ENCODE assay signal across 20 cellular contexts in genomic region chr11:530960-531825, GRCh38. TPM values are rescaled to one million over a fixed set of nuclear protein-coding genes. Genes with fewer than 3 reads are reported as not detected.
DNase-seq lines count a peak whose midpoint lies in the region; ATAC-seq, FAIRE-seq and TF ChIP-seq lines count a peak whose summit lies in the region.
"Had no signal": no experiment of that assay in that cellular context is flagged by ENCODE, and none has a peak within 500 bp of the region (broad histone marks: within the 10 kb centered on the region; RNA-seq: fewer than 3 reads in every experiment).

No MANE protein-coding gene starts in this region.

- no peak overlapping the region for H4K8ac ChIP-seq in neuronal stem cell (ENCODE audit: low read depth, low read length)

- peaks cover 4% of the 10 kb centered on the region for H3K79me2 ChIP-seq in HepG2 (ENCODE audit: insufficient read depth, low read length)

- H3K27me3 Mint-ChIP-seq in brain, result no peaks in the 10 kb centered on the region
- no peaks in the 10 kb centered on the region for H3K27me3 Mint-ChIP-seq in Calu3 (ENCODE audit: unreplicated experiment)

- H3K27ac Mint-ChIP-seq in brain (peak overlapping the region in 1 of 5 experiments; percentile 70), Calu3 (ENCODE audit: unreplicated experiment) (no peak overlapping the region)
- H3K27ac Mint-ChIP-seq: H9 had no signal

- H3K23ac ChIP-seq in neuronal stem cell (ENCODE audit: low read depth, low read length, poor library complexity), result peak overlapping the region; percentile 43

- no peak for TF ChIP-seq POLR2A in HepG2 (IDR thresholded peaks at IDR 0.05; ENCODE audit: insufficient read depth in 1 of 2, low read depth in 2 of 2, low read length in 2 of 2)
- no peak for TF ChIP-seq POLR2A in right lobe of liver (IDR thresholded peaks at IDR 0.05)
- no peak for TF ChIP-seq POLR2A in gastroesophageal sphincter (IDR thresholded peaks at IDR 0.05)

- H3K9ac ChIP-seq in HepG2 (ENCODE audit: insufficient read depth, low read depth, low read length) (no peak overlapping the region), neuronal stem cell (ENCODE audit: low read depth, low read length, poor library complexity) (no peak overlapping the region)

- H2BK120ac ChIP-seq in neuronal stem cell (ENCODE audit: low read depth, low read length), result no peak overlapping the region

- in situ Hi-C loops in HepG2 (cut with HindIII; ENCODE audit: extremely low pct_ligation_motif_present, low pct_unique_long_range_greater_than_20kb), result no loop called here

- 96% methylated on average over 17 of the region's 28 CpGs for WGBS in HepG2 (ENCODE audit: low lambda C conversion rate)
- WGBS in right lobe of liver (ENCODE audit: insufficient coverage, low coverage, low lambda C conversion rate, missing lambda C conversion rate), result 98% methylated on average over 11 of the region's 28 CpGs
- no CpG with 5 or more reads among the region's 28 CpGs for WGBS in neuronal stem cell (ENCODE audit: extremely low coverage in 2 of 2, insufficient read length in 2 of 2, insufficient replicate concordance in 1 of 2), 2 donors
- WGBS in gastroesophageal sphincter (ENCODE audit: low coverage in 1 of 2), 2 donors, result no CpG with 5 or more reads among the region's 28 CpGs

- no peak overlapping the region for H3K14ac ChIP-seq in neuronal stem cell (ENCODE audit: low read length)

- no peak for TF ChIP-seq EP300 in HepG2 (IDR thresholded peaks at IDR 0.05; ENCODE audit: low read depth in 2 of 2, low read length in 2 of 2)
- no peak for TF ChIP-seq EP300 in HepG2 (CRISPR knock-in tag; IDR thresholded peaks at IDR 0.05; ENCODE audit: borderline replicate concordance)
- TF ChIP-seq EP300 in gastroesophageal sphincter (IDR thresholded peaks at IDR 0.05), result no peak

- DNase-seq in HepG2 (ENCODE audit: low spot score) (no peak), right lobe of liver (no peak), neuronal stem cell (ENCODE audit: low spot score) (no peak), Calu3 (no peak)
- DNase-seq: C1 segment of cervical spinal cord, DMS53, H9, NCI-H1417 treated with DMSO at 0.1 percent for 48 hours, NCI-H1930, NCI-H2171, NCI-H446, NCI-H748 treated with DMSO at 0.1 percent for 48 hours, PC-3 had no signal

- H3K4me3 Mint-ChIP-seq in brain (peak overlapping the region in 3 of 5 experiments; percentile 41 to 55 (median 43)), Calu3 (ENCODE audit: low read depth, unreplicated experiment) (no peak overlapping the region)
- H3K4me3 Mint-ChIP-seq: H9 had no signal

- no peak for FAIRE-seq in HepG2 (lab: Jason Lieb, UNC)
- FAIRE-seq: A204.1 had no signal

- BruUV-seq in HepG2 (replicated peaks; lab: Mats Ljungman, UMichigan) (no TSS peak), Calu3 (replicated peaks; lab: Mats Ljungman, UMichigan) (no TSS peak)

- no peak for TF ChIP-seq RAD21 in HepG2 (CRISPR knock-in tag; IDR thresholded peaks at IDR 0.05)

- H3K27ac ChIP-seq in HepG2 (ENCODE audit: extremely low read length, insufficient read depth, low read length) (no peak overlapping the region), right lobe of liver (no peak overlapping the region), neuronal stem cell (replicated peaks; ENCODE audit: low read length) (no peak overlapping the region), gastroesophageal sphincter (no peak overlapping the region)
- H3K27ac ChIP-seq: SK-N-MC had no signal

- H3K79me1 ChIP-seq in neuronal stem cell (ENCODE audit: low read depth, low read length), result peaks cover 9% of the 10 kb centered on the region

- ATAC-seq in HepG2 (no peak), right lobe of liver (no peak), gastroesophageal sphincter (no peak), HG03196 (IDR thresholded peaks at IDR 0.05; ENCODE audit: unreplicated experiment) (no peak), GM19023 (IDR thresholded peaks at IDR 0.05; ENCODE audit: unreplicated experiment) (no peak)
- ATAC-seq: PC-3, Right ventricle myocardium inferior had no signal

- intact Hi-C loops in HepG2 (cut with micrococcal nuclease; ENCODE audit: unreplicated experiment) (no loop called here), right lobe of liver (cut with DNase I) (no loop called here), Calu3 (cut with micrococcal nuclease; ENCODE audit: unreplicated experiment) (no loop called here)

- H3K36me3 ChIP-seq in HepG2 (replicated peaks in 1 of 2; ENCODE audit: control insufficient read depth in 1 of 2, insufficient read depth in 2 of 2, low read length in 2 of 2) (peaks cover 10 to 19% of the 10 kb centered on the region in 2 experiments; a peak in 4 of 5 replicates), right lobe of liver (peaks cover 0 to 9% (median 0%) of the 10 kb centered on the region in 4 donors), neuronal stem cell (replicated peaks in 1 of 2; ENCODE audit: control insufficient read depth in 2 of 2, insufficient read depth in 2 of 2, low read length in 2 of 2) (peaks cover 22 to 33% of the 10 kb centered on the region in 2 donors), gastroesophageal sphincter (peaks cover 0 to 39% of the 10 kb centered on the region in 2 donors)

- no peak overlapping the region for H3K4me3 ChIP-seq in HepG2 (replicated peaks in 1 of 3; ENCODE audit: insufficient read depth in 1 of 3, low read depth in 2 of 3, low read length in 3 of 3)
- no peak overlapping the region for H3K4me3 ChIP-seq in right lobe of liver
- no peak overlapping the region for H3K4me3 ChIP-seq in neuronal stem cell (ENCODE audit: low read length in 2 of 2)
- H3K4me3 ChIP-seq in gastroesophageal sphincter, result no peak overlapping the region
- H3K4me3 ChIP-seq: SK-N-MC had no signal

- H3K27me3 ChIP-seq in HepG2 (ENCODE audit: control insufficient read depth in 1 of 2, insufficient read depth in 2 of 2, low read length in 2 of 2) (no peaks in the 10 kb centered on the region), right lobe of liver (no peaks in the 10 kb centered on the region), neuronal stem cell (ENCODE audit: control insufficient read depth in 3 of 3, insufficient read depth in 3 of 3, low read depth in 1 of 3, low read length in 3 of 3) (peaks cover 0 to 2% (median 0%) of the 10 kb centered on the region in 3 experiments), gastroesophageal sphincter (no peaks in the 10 kb centered on the region)

- H3K9me3 Mint-ChIP-seq in brain (peaks cover 0 to 2% (median 0%) of the 10 kb centered on the region in 5 experiments), Calu3 (ENCODE audit: low read depth, unreplicated experiment) (no peaks in the 10 kb centered on the region)

- no peak overlapping the region for H2AK5ac ChIP-seq in neuronal stem cell (ENCODE audit: low read depth, low read length)

- H2AFZ ChIP-seq in HepG2 (ENCODE audit: low read length) (no peak overlapping the region), neuronal stem cell (ENCODE audit: low read length) (no peak overlapping the region)

- POLR2A ChIA-PET in HepG2 (lab: Yijun Ruan, JAX), result no interaction called here

- H4K91ac ChIP-seq in neuronal stem cell (ENCODE audit: low read depth, low read length, poor library complexity), result no peak overlapping the region

- H3K36me3 Mint-ChIP-seq in brain, result no peaks in the 10 kb centered on the region
- peaks cover 35% of the 10 kb centered on the region for H3K36me3 Mint-ChIP-seq in Calu3 (ENCODE audit: insufficient read depth, unreplicated experiment)

- no peaks in the 10 kb centered on the region; the same call in 1 of the 2 replicates for H4K20me1 ChIP-seq in HepG2 (ENCODE audit: insufficient read depth, low read length)

- H3K4ac ChIP-seq in neuronal stem cell (ENCODE audit: low read length), result no peak overlapping the region

- H2BK5ac ChIP-seq in neuronal stem cell (ENCODE audit: low read length), result no peak overlapping the region

- no peak for TF ChIP-seq CTCF in HepG2 (CRISPR knock-in tag; IDR thresholded peaks at IDR 0.05)
- TF ChIP-seq CTCF in right lobe of liver (IDR thresholded peaks at IDR 0.05), result no peak
- no peak for TF ChIP-seq CTCF in brain (conservative IDR thresholded peaks at IDR 0.05)
- TF ChIP-seq CTCF in gastroesophageal sphincter (IDR thresholded peaks at IDR 0.05), result no peak
- TF ChIP-seq CTCF in Calu3 (IDR thresholded peaks at IDR 0.05; ENCODE audit: unreplicated experiment), result no peak

- no peak overlapping the region for H2BK12ac ChIP-seq in neuronal stem cell (ENCODE audit: low read length)

- peaks cover 12% of the 10 kb centered on the region; the same call in 1 of the 2 replicates for H3K4me1 ChIP-seq in HepG2 (ENCODE audit: insufficient read depth, low read length)
- H3K4me1 ChIP-seq in right lobe of liver, result peaks cover 0 to 11% (median 0%) of the 10 kb centered on the region in 4 donors
- peaks cover 7 to 8% of the 10 kb centered on the region in 2 donors for H3K4me1 ChIP-seq in neuronal stem cell (ENCODE audit: control insufficient read depth in 2 of 2, insufficient read depth in 1 of 2, low read depth in 1 of 2, low read length in 2 of 2)
- H3K4me1 ChIP-seq in gastroesophageal sphincter, result peaks cover 0 to 32% (median 16%) of the 10 kb centered on the region in 3 donors

- H3K18ac ChIP-seq in neuronal stem cell (ENCODE audit: low read length), result no peak overlapping the region

- H3K9me3 ChIP-seq in HepG2 (ENCODE audit: low read length) (no peaks in the 10 kb centered on the region), right lobe of liver (no peaks in the 10 kb centered on the region), neuronal stem cell (replicated peaks in 1 of 2; ENCODE audit: control insufficient read depth in 2 of 2, insufficient read depth in 1 of 2, low read depth in 1 of 2, low read length in 2 of 2) (peaks cover 0 to 2% of the 10 kb centered on the region in 2 donors), gastroesophageal sphincter (no peaks in the 10 kb centered on the region)

- CTCF ChIA-PET in HepG2 (lab: Yijun Ruan, JAX; ENCODE audit: low intra/inter-chr PET ratio, low total read pairs), result no interaction called here
- CTCF ChIA-PET in Calu3 (lab: Charles Lee), result no interaction called here

- H3K4me1 Mint-ChIP-seq in brain (peaks cover 2% of the 10 kb centered on the region), Calu3 (ENCODE audit: low read depth, unreplicated experiment) (peaks cover 4% of the 10 kb centered on the region)

- H2BK15ac ChIP-seq in neuronal stem cell (ENCODE audit: low read length), result no peak overlapping the region

- H3K4me2 ChIP-seq in HepG2 (ENCODE audit: low read depth, low read length) (no peak overlapping the region), neuronal stem cell (ENCODE audit: insufficient read depth, low read length, poor library complexity, severe bottlenecking) (no peak overlapping the region)

RNA-seq across cellular contexts. Expression of gene HRAS, which starts 4.2 kb away (rescaled TPM):
- total RNA-seq in HepG2 (2016; rRNA removed; fragmentation: Illumina TruSeq; extraction: Trizol), result 47.5 and 50.0 TPM in 2 replicates
- 97.1 and 126 TPM in 2 replicates for total RNA-seq in HepG2 (2016; cell fraction: cytosol; rRNA removed; fragmentation: Illumina TruSeq; extraction: Trizol; ENCODE audit: low read depth)
- total RNA-seq in HepG2 (2016; cell fraction: insoluble cytoplasmic fraction; rRNA removed; fragmentation: Illumina TruSeq; extraction: Trizol), result 35.7 and 53.4 TPM in 2 replicates
- total RNA-seq in HepG2 (2016; cell fraction: membrane; rRNA removed; fragmentation: Illumina TruSeq; extraction: Trizol), result 106 and 128 TPM in 2 replicates
- total RNA-seq in HepG2 (2016; cell fraction: nucleus; rRNA removed; fragmentation: Illumina TruSeq; extraction: Trizol), result 23.1 and 23.7 TPM in 2 replicates
- 32.9 TPM in 2 replicates for polyA plus RNA-seq in HepG2 (2011; rRNA removed)
- polyA plus RNA-seq in HepG2 (2011; cell fraction: cytosol; rRNA removed), result 29.5 and 42.1 TPM in 2 replicates
- 62.4 and 65.1 TPM in 2 replicates for polyA plus RNA-seq in HepG2 (2011; cell fraction: nucleus; rRNA removed)
- polyA plus RNA-seq in HepG2 (2012), result 15.4 and 32.7 TPM in 2 replicates
- polyA plus RNA-seq in HepG2 (2016; cell fraction: cytosol; fragmentation: Illumina TruSeq; extraction: Trizol; ENCODE audit: low read depth), result 120 and 151 TPM in 2 replicates
- polyA plus RNA-seq in HepG2 (2016; cell fraction: insoluble cytoplasmic fraction; fragmentation: Illumina TruSeq; extraction: Trizol; ENCODE audit: low read depth), result 33.8 and 38.7 TPM in 2 replicates
- 96.2 and 121 TPM in 2 replicates for polyA plus RNA-seq in HepG2 (2016; cell fraction: membrane; fragmentation: Illumina TruSeq; extraction: Trizol; ENCODE audit: low read depth)
- 47.3 and 47.4 TPM in 2 replicates for polyA plus RNA-seq in HepG2 (2016; cell fraction: nucleus; fragmentation: Illumina TruSeq; extraction: Trizol; ENCODE audit: insufficient read depth, low read depth)
- polyA minus RNA-seq in HepG2 (2011; rRNA and poly(A)+ RNA removed; ENCODE audit: low replicate concordance), result 29.8 and 71.6 TPM in 2 replicates
- 8.5 and 9.0 TPM in 2 replicates for polyA minus RNA-seq in HepG2 (2011; cell fraction: cytosol; rRNA and poly(A)+ RNA removed)
- 5.8 and 11.4 TPM in 2 replicates for polyA minus RNA-seq in HepG2 (2011; cell fraction: nucleus; rRNA and poly(A)+ RNA removed)
- 10 to 100 TPM in 5 of 6 experiments, 1 to 10 TPM in 1; 7.6 to 20.9 (median 14.8) TPM for total RNA-seq in right lobe of liver
- polyA plus RNA-seq in brain (ENCODE audit: insufficient read depth, low read depth, low replicate concordance), result 127 TPM
- 26.4 TPM for polyA plus RNA-seq in neuronal stem cell (2013, experiment 1 of 2)
- 25.5 TPM for polyA plus RNA-seq in neuronal stem cell (2013, experiment 2 of 2)
- 10 to 100 TPM; 41.1 to 68.0 (median 53.8) TPM for total RNA-seq in gastroesophageal sphincter
- 42.1 and 47.9 TPM in 2 replicates for total RNA-seq in Calu3 (2022)

RNA-seq across cellular contexts. Expression of gene LRRC56, which starts 6.1 kb away (rescaled TPM):
- total RNA-seq in HepG2 (2016; rRNA removed; fragmentation: Illumina TruSeq; extraction: Trizol) (0.08 and 0.11 TPM in 2 replicates), right lobe of liver (1 to 10 TPM in 1 of 6 experiments, under 1 TPM in 4, not detected in 1; 0.12 to 1.1 (median 0.71) TPM), gastroesophageal sphincter (under 1 TPM in 3 of 4 donors, not detected in 1; 0.13 to 0.69 (median 0.20) TPM), Calu3 (2022) (2.2 and 2.6 TPM in 2 replicates)
- 0.10 TPM in 1 of 2 replicates, not detected in the other for total RNA-seq in HepG2 (2016; cell fraction: cytosol; rRNA removed; fragmentation: Illumina TruSeq; extraction: Trizol; ENCODE audit: low read depth)
- total RNA-seq in HepG2 (2016; cell fraction: insoluble cytoplasmic fraction; rRNA removed; fragmentation: Illumina TruSeq; extraction: Trizol), result 0.09 TPM in 2 replicates
- 0.06 and 0.07 TPM in 2 replicates for total RNA-seq in HepG2 (2016; cell fraction: membrane; rRNA removed; fragmentation: Illumina TruSeq; extraction: Trizol)
- not detected in 2 replicates for total RNA-seq in HepG2 (2016; cell fraction: nucleus; rRNA removed; fragmentation: Illumina TruSeq; extraction: Trizol)
- polyA plus RNA-seq in HepG2 (2011; rRNA removed) (0.29 and 0.46 TPM in 2 replicates), brain (ENCODE audit: insufficient read depth, low read depth, low replicate concordance) (5.4 TPM)
- 0.21 and 0.22 TPM in 2 replicates for polyA plus RNA-seq in HepG2 (2011; cell fraction: cytosol; rRNA removed)
- polyA plus RNA-seq in HepG2 (2011; cell fraction: nucleus; rRNA removed), result 3.4 and 3.8 TPM in 2 replicates
- 0.34 and 0.59 TPM in 2 replicates for polyA plus RNA-seq in HepG2 (2012)
- 0.05 TPM in 1 of 2 replicates, not detected in the other for polyA plus RNA-seq in HepG2 (2016; cell fraction: cytosol; fragmentation: Illumina TruSeq; extraction: Trizol; ENCODE audit: low read depth)
- 0.19 TPM in 1 of 2 replicates, not detected in the other for polyA plus RNA-seq in HepG2 (2016; cell fraction: insoluble cytoplasmic fraction; fragmentation: Illumina TruSeq; extraction: Trizol; ENCODE audit: low read depth)
- 0.10 TPM in 1 of 2 replicates, not detected in the other for polyA plus RNA-seq in HepG2 (2016; cell fraction: membrane; fragmentation: Illumina TruSeq; extraction: Trizol; ENCODE audit: low read depth)
- 0.37 and 0.44 TPM in 2 replicates for polyA plus RNA-seq in HepG2 (2016; cell fraction: nucleus; fragmentation: Illumina TruSeq; extraction: Trizol; ENCODE audit: insufficient read depth, low read depth)
- 0.20 and 0.56 TPM in 2 replicates for polyA minus RNA-seq in HepG2 (2011; rRNA and poly(A)+ RNA removed; ENCODE audit: low replicate concordance)
- 0.30 TPM in 1 of 2 replicates, not detected in the other for polyA minus RNA-seq in HepG2 (2011; cell fraction: cytosol; rRNA and poly(A)+ RNA removed)
- 0.37 and 0.64 TPM in 2 replicates for polyA minus RNA-seq in HepG2 (2011; cell fraction: nucleus; rRNA and poly(A)+ RNA removed)
- 1.1 TPM for polyA plus RNA-seq in neuronal stem cell (2013, experiment 1 of 2)
- polyA plus RNA-seq in neuronal stem cell (2013, experiment 2 of 2), result 1.2 TPM

RNA-seq across cellular contexts. Expression of gene RNH1, which starts 24.2 kb away (rescaled TPM):
- total RNA-seq in HepG2 (2016; rRNA removed; fragmentation: Illumina TruSeq; extraction: Trizol) (74.1 and 81.3 TPM in 2 replicates), right lobe of liver (100 to 1,000 TPM in 2 of 6 experiments, 10 to 100 TPM in 4; 66.4 to 135 (median 76.2) TPM), gastroesophageal sphincter (100 to 1,000 TPM; 243 to 354 (median 264) TPM), Calu3 (2022) (103 and 107 TPM in 2 replicates)
- total RNA-seq in HepG2 (2016; cell fraction: cytosol; rRNA removed; fragmentation: Illumina TruSeq; extraction: Trizol; ENCODE audit: low read depth), result 28.3 and 31.4 TPM in 2 replicates
- 73.0 and 77.2 TPM in 2 replicates for total RNA-seq in HepG2 (2016; cell fraction: insoluble cytoplasmic fraction; rRNA removed; fragmentation: Illumina TruSeq; extraction: Trizol)
- 30.6 and 37.6 TPM in 2 replicates for total RNA-seq in HepG2 (2016; cell fraction: membrane; rRNA removed; fragmentation: Illumina TruSeq; extraction: Trizol)
- 39.1 and 43.2 TPM in 2 replicates for total RNA-seq in HepG2 (2016; cell fraction: nucleus; rRNA removed; fragmentation: Illumina TruSeq; extraction: Trizol)
- polyA plus RNA-seq in HepG2 (2011; rRNA removed) (36.0 and 51.4 TPM in 2 replicates), brain (ENCODE audit: insufficient read depth, low read depth, low replicate concordance) (142 TPM)
- 30.1 and 56.0 TPM in 2 replicates for polyA plus RNA-seq in HepG2 (2011; cell fraction: cytosol; rRNA removed)
- polyA plus RNA-seq in HepG2 (2011; cell fraction: nucleus; rRNA removed), result 135 and 166 TPM in 2 replicates
- polyA plus RNA-seq in HepG2 (2012), result 42.4 and 61.5 TPM in 2 replicates
- 14.2 and 15.8 TPM in 2 replicates for polyA plus RNA-seq in HepG2 (2016; cell fraction: cytosol; fragmentation: Illumina TruSeq; extraction: Trizol; ENCODE audit: low read depth)
- 62.8 and 84.3 TPM in 2 replicates for polyA plus RNA-seq in HepG2 (2016; cell fraction: insoluble cytoplasmic fraction; fragmentation: Illumina TruSeq; extraction: Trizol; ENCODE audit: low read depth)
- 21.1 and 22.9 TPM in 2 replicates for polyA plus RNA-seq in HepG2 (2016; cell fraction: membrane; fragmentation: Illumina TruSeq; extraction: Trizol; ENCODE audit: low read depth)
- polyA plus RNA-seq in HepG2 (2016; cell fraction: nucleus; fragmentation: Illumina TruSeq; extraction: Trizol; ENCODE audit: insufficient read depth, low read depth), result 61.8 and 67.0 TPM in 2 replicates
- 72.2 and 124 TPM in 2 replicates for polyA minus RNA-seq in HepG2 (2011; rRNA and poly(A)+ RNA removed; ENCODE audit: low replicate concordance)
- 42.7 and 46.3 TPM in 2 replicates for polyA minus RNA-seq in HepG2 (2011; cell fraction: cytosol; rRNA and poly(A)+ RNA removed)
- 49.1 and 49.3 TPM in 2 replicates for polyA minus RNA-seq in HepG2 (2011; cell fraction: nucleus; rRNA and poly(A)+ RNA removed)
- 35.7 TPM for polyA plus RNA-seq in neuronal stem cell (2013, experiment 1 of 2)
- polyA plus RNA-seq in neuronal stem cell (2013, experiment 2 of 2), result 35.1 TPM

RNA-seq across cellular contexts. Expression of gene LMNTD2, which starts 29.3 kb away (rescaled TPM):
- total RNA-seq in HepG2 (2016; rRNA removed; fragmentation: Illumina TruSeq; extraction: Trizol), result 0.25 and 1.1 TPM in 2 replicates
- total RNA-seq in HepG2 (2016; cell fraction: cytosol; rRNA removed; fragmentation: Illumina TruSeq; extraction: Trizol; ENCODE audit: low read depth), result 0.40 and 0.44 TPM in 2 replicates
- 0.45 and 1.1 TPM in 2 replicates for total RNA-seq in HepG2 (2016; cell fraction: insoluble cytoplasmic fraction; rRNA removed; fragmentation: Illumina TruSeq; extraction: Trizol)
- 0.79 and 1.3 TPM in 2 replicates for total RNA-seq in HepG2 (2016; cell fraction: membrane; rRNA removed; fragmentation: Illumina TruSeq; extraction: Trizol)
- total RNA-seq in HepG2 (2016; cell fraction: nucleus; rRNA removed; fragmentation: Illumina TruSeq; extraction: Trizol), result 1.3 and 1.7 TPM in 2 replicates
- 3.1 and 3.6 TPM in 2 replicates for polyA plus RNA-seq in HepG2 (2011; rRNA removed)
- polyA plus RNA-seq in HepG2 (2011; cell fraction: cytosol; rRNA removed), result 1.1 and 2.2 TPM in 2 replicates
- 50.0 and 60.4 TPM in 2 replicates for polyA plus RNA-seq in HepG2 (2011; cell fraction: nucleus; rRNA removed)
- polyA plus RNA-seq in HepG2 (2012), result 1.3 and 1.4 TPM in 2 replicates
- polyA plus RNA-seq in HepG2 (2016; cell fraction: cytosol; fragmentation: Illumina TruSeq; extraction: Trizol; ENCODE audit: low read depth), result 0.53 and 0.78 TPM in 2 replicates
- 0.42 and 0.68 TPM in 2 replicates for polyA plus RNA-seq in HepG2 (2016; cell fraction: insoluble cytoplasmic fraction; fragmentation: Illumina TruSeq; extraction: Trizol; ENCODE audit: low read depth)
- 0.96 and 1.2 TPM in 2 replicates for polyA plus RNA-seq in HepG2 (2016; cell fraction: membrane; fragmentation: Illumina TruSeq; extraction: Trizol; ENCODE audit: low read depth)
- polyA plus RNA-seq in HepG2 (2016; cell fraction: nucleus; fragmentation: Illumina TruSeq; extraction: Trizol; ENCODE audit: insufficient read depth, low read depth), result 3.7 and 5.0 TPM in 2 replicates
- 0.51 and 0.96 TPM in 2 replicates for polyA minus RNA-seq in HepG2 (2011; rRNA and poly(A)+ RNA removed; ENCODE audit: low replicate concordance)
- 0.88 and 1.4 TPM in 2 replicates for polyA minus RNA-seq in HepG2 (2011; cell fraction: cytosol; rRNA and poly(A)+ RNA removed)
- 2.6 and 3.1 TPM in 2 replicates for polyA minus RNA-seq in HepG2 (2011; cell fraction: nucleus; rRNA and poly(A)+ RNA removed)
- 10 to 100 TPM in 1 of 6 experiments, 1 to 10 TPM in 5; 4.7 to 14.7 (median 7.9) TPM for total RNA-seq in right lobe of liver
- 1.1 TPM for polyA plus RNA-seq in brain (ENCODE audit: insufficient read depth, low read depth, low replicate concordance)
- 0.75 TPM for polyA plus RNA-seq in neuronal stem cell (2013, experiment 1 of 2)
- polyA plus RNA-seq in neuronal stem cell (2013, experiment 2 of 2), result 0.87 TPM
- 1 to 10 TPM in 3 of 4 donors, under 1 TPM in 1; 0.81 to 2.1 (median 1.1) TPM for total RNA-seq in gastroesophageal sphincter
- 7.2 and 7.8 TPM in 2 replicates for total RNA-seq in Calu3 (2022)

RNA-seq across cellular contexts. Expression of gene RASSF7, which starts 29.6 kb away (rescaled TPM):
- total RNA-seq in HepG2 (2016; rRNA removed; fragmentation: Illumina TruSeq; extraction: Trizol), result 13.1 and 20.2 TPM in 2 replicates
- total RNA-seq in HepG2 (2016; cell fraction: cytosol; rRNA removed; fragmentation: Illumina TruSeq; extraction: Trizol; ENCODE audit: low read depth), result 5.4 and 5.7 TPM in 2 replicates
- 13.3 and 19.7 TPM in 2 replicates for total RNA-seq in HepG2 (2016; cell fraction: insoluble cytoplasmic fraction; rRNA removed; fragmentation: Illumina TruSeq; extraction: Trizol)
- 10.8 and 11.9 TPM in 2 replicates for total RNA-seq in HepG2 (2016; cell fraction: membrane; rRNA removed; fragmentation: Illumina TruSeq; extraction: Trizol)
- total RNA-seq in HepG2 (2016; cell fraction: nucleus; rRNA removed; fragmentation: Illumina TruSeq; extraction: Trizol), result 16.7 and 17.2 TPM in 2 replicates
- 28.6 and 36.4 TPM in 2 replicates for polyA plus RNA-seq in HepG2 (2011; rRNA removed)
- polyA plus RNA-seq in HepG2 (2011; cell fraction: cytosol; rRNA removed), result 22.3 and 49.0 TPM in 2 replicates
- 139 and 165 TPM in 2 replicates for polyA plus RNA-seq in HepG2 (2011; cell fraction: nucleus; rRNA removed)
- polyA plus RNA-seq in HepG2 (2012), result 8.9 and 12.6 TPM in 2 replicates
- 4.7 and 6.0 TPM in 2 replicates for polyA plus RNA-seq in HepG2 (2016; cell fraction: cytosol; fragmentation: Illumina TruSeq; extraction: Trizol; ENCODE audit: low read depth)
- polyA plus RNA-seq in HepG2 (2016; cell fraction: insoluble cytoplasmic fraction; fragmentation: Illumina TruSeq; extraction: Trizol; ENCODE audit: low read depth), result 12.3 and 15.9 TPM in 2 replicates
- polyA plus RNA-seq in HepG2 (2016; cell fraction: membrane; fragmentation: Illumina TruSeq; extraction: Trizol; ENCODE audit: low read depth), result 5.9 and 7.2 TPM in 2 replicates
- 32.6 and 40.7 TPM in 2 replicates for polyA plus RNA-seq in HepG2 (2016; cell fraction: nucleus; fragmentation: Illumina TruSeq; extraction: Trizol; ENCODE audit: insufficient read depth, low read depth)
- polyA minus RNA-seq in HepG2 (2011; rRNA and poly(A)+ RNA removed; ENCODE audit: low replicate concordance), result 6.7 and 39.4 TPM in 2 replicates
- 10.4 and 10.9 TPM in 2 replicates for polyA minus RNA-seq in HepG2 (2011; cell fraction: cytosol; rRNA and poly(A)+ RNA removed)
- 15.2 and 17.9 TPM in 2 replicates for polyA minus RNA-seq in HepG2 (2011; cell fraction: nucleus; rRNA and poly(A)+ RNA removed)
- 10 to 100 TPM; 20.5 to 61.1 (median 39.5) TPM for total RNA-seq in right lobe of liver
- polyA plus RNA-seq in brain (ENCODE audit: insufficient read depth, low read depth, low replicate concordance), result 11.2 TPM
- polyA plus RNA-seq in neuronal stem cell (2013, experiment 1 of 2), result 8.9 TPM
- polyA plus RNA-seq in neuronal stem cell (2013, experiment 2 of 2), result 9.1 TPM
- total RNA-seq in gastroesophageal sphincter, result 10 to 100 TPM in 2 of 4 donors, 1 to 10 TPM in 2; 3.4 to 12.5 (median 8.6) TPM
- 93.3 and 100 TPM in 2 replicates for total RNA-seq in Calu3 (2022)
